ENCODE assay signal across 2 cellular contexts in genomic region chr4:155930330-155930729, GRCh38.
A peak's percentile ranks its signal among the peaks of the same experiment; 100 is the strongest.
TF ChIP-seq lines count a peak whose summit lies in the region.

No MANE protein-coding gene starts in this region.

TF ChIP-seq in liver, 16 proteins besides CTCF, POLR2A, EP300 and RAD21:
- TF ChIP-seq JUND (IDR thresholded peaks at IDR 0.05) (no peak), RXRA (IDR thresholded peaks at IDR 0.05) (peak; percentile 48 to 71), ATF3 (IDR thresholded peaks at IDR 0.05) (no peak), MAX (IDR thresholded peaks at IDR 0.05) (no peak), SP1 (IDR thresholded peaks at IDR 0.05) (peak; percentile 23), HNF4A (conservative IDR thresholded peaks at IDR 0.05) (peak; percentile 34 to 59), NR2F2 (IDR thresholded peaks at IDR 0.05) (no peak), FOXA2 (IDR thresholded peaks at IDR 0.05) (no peak)

TF ChIP-seq in HepG2, 621 proteins besides CTCF, POLR2A, EP300 and RAD21:
- TF ChIP-seq MXI1 (IDR thresholded peaks at IDR 0.05; ENCODE audit: borderline replicate concordance, low read depth, low read length) (no peak), TOE1 (CRISPR knock-in tag; IDR thresholded peaks at IDR 0.05) (no peak), ZBTB20 (CRISPR knock-in tag; IDR thresholded peaks at IDR 0.05; ENCODE audit: borderline replicate concordance, low read depth) (no peak), ZNF691 (CRISPR knock-in tag; IDR thresholded peaks at IDR 0.05; ENCODE audit: borderline replicate concordance, low read depth) (no peak), POLR2AphosphoS2 (IDR thresholded peaks at IDR 0.05; ENCODE audit: low read depth, low read length) (no peak), POLR2AphosphoS5 (IDR thresholded peaks at IDR 0.05; ENCODE audit: low read depth, low read length) (no peak), THRA (CRISPR knock-in tag; IDR thresholded peaks at IDR 0.05; ENCODE audit: borderline replicate concordance) (no peak), ZFP91 (CRISPR knock-in tag; IDR thresholded peaks at IDR 0.05; ENCODE audit: borderline replicate concordance) (no peak), ZMAT5 (CRISPR knock-in tag; IDR thresholded peaks at IDR 0.05; ENCODE audit: borderline replicate concordance, low read depth) (no peak), ATF3 (CRISPR knock-in tag; IDR thresholded peaks at IDR 0.05) (no peak), ZNF737 (CRISPR knock-in tag; IDR thresholded peaks at IDR 0.05; ENCODE audit: borderline replicate concordance) (no peak), ZSCAN5A (CRISPR knock-in tag; IDR thresholded peaks at IDR 0.05; ENCODE audit: borderline replicate concordance) (no peak), ZFP82 (CRISPR knock-in tag; IDR thresholded peaks at IDR 0.05; ENCODE audit: borderline replicate concordance) (no peak), ZNF747 (CRISPR knock-in tag; IDR thresholded peaks at IDR 0.05; ENCODE audit: borderline replicate concordance) (no peak), ZNF136 (CRISPR knock-in tag; IDR thresholded peaks at IDR 0.05; ENCODE audit: low read depth) (no peak)
TF ChIP-seq in HepG2: peak in this region for 0.
